In genomic region chr3:32392530-32393302, GRCh38 we compare ENCODE assay signal across 8 cellular contexts. TPM values are rescaled to one million over a fixed set of nuclear protein-coding genes. Genes with fewer than 3 reads are reported as not detected.
A peak's percentile ranks its signal among the peaks of the same experiment; 100 is the strongest.
DNase-seq lines count a peak whose midpoint lies in the region; ATAC-seq and TF ChIP-seq lines count a peak whose summit lies in the region.

No MANE protein-coding gene starts in this region.

- TF ChIP-seq CTCF in dorsolateral prefrontal cortex (IDR thresholded peaks at IDR 0.05 in 54 of 56, conservative IDR thresholded peaks at IDR 0.05 in 2 of 56; ENCODE audit: low read depth in 1 of 56, partially characterized antibody in 56 of 56) = no peak
- TF ChIP-seq CTCF in thyroid gland (IDR thresholded peaks at IDR 0.05) = no peak

- H3K79me1 ChIP-seq in mesenchymal stem cell (replicated peaks; ENCODE audit: low read length, poor library complexity, severe bottlenecking) = peaks cover 21% of the 10 kb centered on the region

- H3K9me3 Mint-ChIP-seq in T-helper 1 cell treated with Interleukin-12 subunit alpha and Interleukin-12 subunit beta and Interleukin-4 antibody, amounts not matched to agents 30 μg/mL and 1 μg/mL, for 36 hours = no peaks in the 10 kb centered on the region

- peak overlapping the region; percentile 96 for H3K9ac ChIP-seq in mesenchymal stem cell (ENCODE audit: low read length)

- H4K8ac ChIP-seq in mesenchymal stem cell (ENCODE audit: low read length) = peak overlapping the region; percentile 94

- H3K27me3 ChIP-seq in dorsolateral prefrontal cortex = peaks cover 0 to 46% (median 15%) of the 10 kb centered on the region in 45 donors
- H3K27me3 ChIP-seq in mesenchymal stem cell (ENCODE audit: control insufficient read depth in 1 of 2, insufficient read depth in 1 of 2, low read length in 2 of 2) = no peaks in the 10 kb centered on the region
- H3K27me3 ChIP-seq in thyroid gland = no peaks in the 10 kb centered on the region

- H2BK15ac ChIP-seq in mesenchymal stem cell (ENCODE audit: low read depth, poor library complexity, severe bottlenecking) = peak overlapping the region; percentile 57

- H3K27ac Mint-ChIP-seq in T-helper 1 cell treated with Interleukin-12 subunit alpha and Interleukin-12 subunit beta and Interleukin-4 antibody, amounts not matched to agents 30 μg/mL and 1 μg/mL, for 36 hours = peak overlapping the region; percentile 99

- H3K4me1 ChIP-seq in mesenchymal stem cell (ENCODE audit: control insufficient read depth, insufficient read depth, low read depth, low read length) (peaks cover 8% of the 10 kb centered on the region), thyroid gland (peaks cover 4 to 12% of the 10 kb centered on the region in 2 donors)

- H3K36me3 Mint-ChIP-seq in T-helper 1 cell treated with Interleukin-12 subunit alpha and Interleukin-12 subunit beta and Interleukin-4 antibody, amounts not matched to agents 30 μg/mL and 1 μg/mL, for 36 hours (ENCODE audit: low read depth) = peaks cover 22% of the 10 kb centered on the region

- peak overlapping the region; percentile 99 for H3K4me3 Mint-ChIP-seq in T-helper 1 cell treated with Interleukin-12 subunit alpha and Interleukin-12 subunit beta and Interleukin-4 antibody, amounts not matched to agents 30 μg/mL and 1 μg/mL, for 36 hours

- H2AK5ac ChIP-seq in mesenchymal stem cell (ENCODE audit: low read length, severe bottlenecking) = peak overlapping the region; percentile 50

- no peak overlapping the region for H4K91ac ChIP-seq in mesenchymal stem cell (ENCODE audit: low read length)

- H3K36me3 ChIP-seq in mesenchymal stem cell (ENCODE audit: control insufficient read depth in 1 of 2, insufficient read depth in 2 of 2, low read depth in 1 of 2, low read length in 2 of 2) (no peaks in the 10 kb centered on the region), thyroid gland (no peaks in the 10 kb centered on the region)

- peak; percentile 58 for DNase-seq in activated T-cell treated with anti-CD3 and anti-CD28 coated beads, Interleukin-2, amount 50 U/mL, for 1 hour
- no peak for DNase-seq in activated T-cell treated with anti-CD3 and anti-CD28 coated beads for 4 hours
- DNase-seq in dorsolateral prefrontal cortex = peak in 1 of 10 donors; percentile 56
- DNase-seq in mesenchymal stem cell = peak; percentile 67
- DNase-seq in thyroid gland = peak; percentile 85

- peak overlapping the region in 33 of 59 donors; percentile 3 to 81 (median 60) for H3K27ac ChIP-seq in dorsolateral prefrontal cortex
- H3K27ac ChIP-seq in mesenchymal stem cell (ENCODE audit: low read length, poor library complexity, severe bottlenecking) = peak overlapping the region; percentile 30
- peak overlapping the region; percentile 40 to 89 (median 78) for H3K27ac ChIP-seq in thyroid gland

- H2BK5ac ChIP-seq in mesenchymal stem cell (ENCODE audit: low read depth, low read length, poor library complexity, severe bottlenecking) = no peak overlapping the region

- TF ChIP-seq POLR2A in thyroid gland (IDR thresholded peaks at IDR 0.05) = peak in 1 of 2 donors; percentile 27

- peak overlapping the region; percentile 97 for H3K4me2 ChIP-seq in mesenchymal stem cell (ENCODE audit: low read length, poor library complexity, severe bottlenecking)

- ATAC-seq in HG02610 (IDR thresholded peaks at IDR 0.05; ENCODE audit: unreplicated experiment) = no peak
- no peak for ATAC-seq in HG03280 (IDR thresholded peaks at IDR 0.05; ENCODE audit: unreplicated experiment)

- intact Hi-C loops in dorsolateral prefrontal cortex (cut with DNase I) = no loop called here
- intact Hi-C loops in thyroid gland (cut with DNase I) = no loop called here

- H3K14ac ChIP-seq in mesenchymal stem cell (ENCODE audit: low read length in 2 of 2) = peak overlapping the region in 1 of 2 experiments; percentile 79

- H3K27me3 Mint-ChIP-seq in T-helper 1 cell treated with Interleukin-12 subunit alpha and Interleukin-12 subunit beta and Interleukin-4 antibody, amounts not matched to agents 30 μg/mL and 1 μg/mL, for 36 hours (ENCODE audit: low read depth) = no peaks in the 10 kb centered on the region

- peak overlapping the region; percentile 86 to 95 for H3K18ac ChIP-seq in mesenchymal stem cell (ENCODE audit: low read depth in 1 of 2, low read length in 2 of 2)

- peak overlapping the region; percentile 15 for H2AFZ ChIP-seq in mesenchymal stem cell (ENCODE audit: low read depth, low read length)

- peak overlapping the region; percentile 77 to 97 for H3K23ac ChIP-seq in mesenchymal stem cell (ENCODE audit: low read length in 2 of 2)

- peak overlapping the region; percentile 73 for H2BK120ac ChIP-seq in mesenchymal stem cell (ENCODE audit: low read depth, low read length)

- H3K4me3 ChIP-seq in dorsolateral prefrontal cortex (peak overlapping the region; percentile 36 to 80 (median 65)), mesenchymal stem cell (ENCODE audit: insufficient read depth in 1 of 2, low read depth in 1 of 2, low read length in 2 of 2) (peak overlapping the region; percentile 88 to 90), thyroid gland (replicated peaks in 1 of 3) (peak overlapping the region; percentile 37 to 87 (median 72))

- H3K4me1 Mint-ChIP-seq in T-helper 1 cell treated with Interleukin-12 subunit alpha and Interleukin-12 subunit beta and Interleukin-4 antibody, amounts not matched to agents 30 μg/mL and 1 μg/mL, for 36 hours (ENCODE audit: low read depth) = peaks cover 48% of the 10 kb centered on the region

- H3K4ac ChIP-seq in mesenchymal stem cell (ENCODE audit: low read depth in 1 of 2, low read length in 2 of 2) = no peak overlapping the region

- H3K9me3 ChIP-seq in mesenchymal stem cell (ENCODE audit: control insufficient read depth, low read length) (no peaks in the 10 kb centered on the region), thyroid gland (no peaks in the 10 kb centered on the region)

- 26% methylated on average over 15 of the region's 18 CpGs for WGBS in mesenchymal stem cell
- 16 to 23% methylated on average over 18 of the region's 18 CpGs for WGBS in thyroid gland, 2 donors

- H2BK12ac ChIP-seq in mesenchymal stem cell (ENCODE audit: low read length in 2 of 2) = peak overlapping the region in 1 of 2 experiments; percentile 87

RNA-seq across cellular contexts. Expression of gene CMTM7, which starts 1.1 kb away (rescaled TPM):
- total RNA-seq in dorsolateral prefrontal cortex (1 to 10 TPM in 117 of 120 experiments, under 1 TPM in 3; 0.72 to 8.1 (median 2.9) TPM), thyroid gland (10 to 100 TPM; 14.8 to 24.7 (median 22.0) TPM)
- polyA plus RNA-seq in mesenchymal stem cell (2013, experiment 1 of 2) = 15.4 TPM
- 14.4 TPM for polyA plus RNA-seq in mesenchymal stem cell (2013, experiment 2 of 2)
